ENCODE assay signal across 23 cellular contexts in the genomic region with DNA sequence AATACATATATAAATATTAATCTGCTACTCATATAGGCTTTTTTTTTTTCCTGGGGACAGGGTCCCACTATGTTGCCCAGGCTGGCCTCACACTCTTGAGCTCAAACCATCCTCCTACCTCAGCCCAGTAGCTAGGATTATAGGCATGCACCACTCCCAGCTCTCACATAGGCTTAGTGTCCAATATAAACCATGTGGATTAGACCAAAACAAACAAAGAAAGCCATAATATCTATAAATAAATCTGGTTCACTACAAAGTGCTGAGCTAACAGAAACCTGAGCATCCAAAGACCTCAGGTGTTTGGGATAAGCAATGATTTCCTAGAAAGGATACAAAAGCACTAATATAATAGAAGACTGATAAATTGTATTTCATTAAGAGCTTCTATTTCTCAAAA.
"Had no signal": no experiment of that assay in that cellular context is flagged by ENCODE, and none has a peak within 500 bp of the region (broad histone marks: within the 10 kb centered on the region; RNA-seq: fewer than 3 reads in every experiment).

No MANE protein-coding gene starts in this region.

- H3K27ac ChIP-seq: esophagus muscularis mucosa, pancreas, right atrium auricular region, stomach, thyroid gland, upper lobe of left lung, vagina had no signal

- H3K27me3 ChIP-seq: esophagus muscularis mucosa, pancreas, right atrium auricular region, stomach, thyroid gland, upper lobe of left lung, vagina had no signal

- H3K36me3 ChIP-seq: esophagus muscularis mucosa, pancreas, right atrium auricular region, stomach, thyroid gland, upper lobe of left lung, vagina had no signal

- H3K9me3 ChIP-seq: esophagus muscularis mucosa, pancreas, right atrium auricular region, stomach, thyroid gland, upper lobe of left lung, vagina had no signal

- H3K4me3 ChIP-seq: esophagus muscularis mucosa, pancreas, right atrium auricular region, stomach, thyroid gland, upper lobe of left lung, vagina had no signal

- ATAC-seq: activated T-cell treated with anti-CD3 and anti-CD28 coated beads, Interleukin-2, amount 50 U/mL, for 72 hours; left ventricle myocardium superior; pancreas; stimulated activated naive B cell treated with anti-CD40 and anti-IgM and Interleukin-4, amounts not matched to agents 10 μg/mL and 1 μg/mL and 100 μg/mL, for 72 hours had no signal

- DNase-seq: activated CD4-positive, alpha-beta T cell treated with anti-CD3 and anti-CD28 coated beads for 4 hours; activated CD4-positive, alpha-beta T cell treated with anti-CD3 and anti-CD28 coated beads, Interleukin-2, amount 50 U/mL, for 4 hours; activated effector memory CD4-positive, alpha-beta T cell treated with Interleukin-2 at 50 U/mL for 16 hours; activated naive CD4-positive, alpha-beta T cell treated with Interleukin-2 at 50 U/mL for 16 hours; activated T-cell treated with anti-CD3 and anti-CD28 coated beads for 4 hours; activated T-cell treated with anti-CD3 and anti-CD28 coated beads, Interleukin-2, amount 50 U/mL, for 72 hours; anterior cingulate cortex; endodermal cell; foreskin melanocyte; left ventricle myocardium superior; naive B cell; nucleus accumbens; pancreas; stimulated activated CD4-positive, alpha-beta T cell treated with anti-CD3 and anti-CD28 coated beads, Interleukin-15, amount 100 ng/mL, for 24 hours; stimulated activated CD4-positive, alpha-beta T cell treated with anti-CD3 and anti-CD28 coated beads, Interleukin-2, amount 100 ng/mL, for 24 hours; stimulated activated naive B cell treated with anti-CD40 and anti-IgM and Interleukin-4, amounts not matched to agents 10 μg/mL and 1 μg/mL and 100 μg/mL, for 72 hours; stomach; T-helper 9 cell; thyroid gland; upper lobe of left lung had no signal
